In genomic region chr2:37984589-37984988, GRCh38 we compare ENCODE assay signal across 12 cellular contexts. TPM values are rescaled to one million over a fixed set of nuclear protein-coding genes. Genes with fewer than 3 reads are reported as not detected.
A peak's percentile ranks its signal among the peaks of the same experiment; 100 is the strongest.
DNase-seq lines count a peak whose midpoint lies in the region; ATAC-seq and TF ChIP-seq lines count a peak whose summit lies in the region.
"Had no signal": no experiment of that assay in that cellular context is flagged by ENCODE, and none has a peak within 500 bp of the region (broad histone marks: within the 10 kb centered on the region; RNA-seq: fewer than 3 reads in every experiment).

No MANE protein-coding gene starts in this region.

- H3K4me1 Mint-ChIP-seq in type B pancreatic cell (ENCODE audit: unreplicated experiment), result peaks cover 6% of the 10 kb centered on the region

- no peak overlapping the region for H3K4me3 Mint-ChIP-seq in type B pancreatic cell

- H3K27ac ChIP-seq in cardiac muscle cell (no peak overlapping the region), right atrium auricular region (no peak overlapping the region), PC-9 (no peak overlapping the region)
- H3K27ac ChIP-seq: BLaER1, gastrocnemius medialis had no signal

- H3K9me3 ChIP-seq in cardiac muscle cell (ENCODE audit: low read depth) (no peaks in the 10 kb centered on the region), right atrium auricular region (no peaks in the 10 kb centered on the region), PC-9 (ENCODE audit: insufficient read depth, low read depth) (no peaks in the 10 kb centered on the region)
- H3K9me3 ChIP-seq: gastrocnemius medialis had no signal

- no peak overlapping the region for H3K27ac Mint-ChIP-seq in type B pancreatic cell

- H3K4me3 ChIP-seq in cardiac muscle cell (no peak overlapping the region), right atrium auricular region (no peak overlapping the region), PC-9 (no peak overlapping the region)
- H3K4me3 ChIP-seq: BLaER1, gastrocnemius medialis, MG63 had no signal

- H3K9me2 ChIP-seq in PC-9 (ENCODE audit: insufficient read depth), result no peaks in the 10 kb centered on the region

- POLR2A ChIA-PET in PC-9 (lab: Charles Lee; ENCODE audit: unreplicated experiment), result no interaction called here

- TF ChIP-seq CTCF in cardiac muscle cell (IDR thresholded peaks at IDR 0.05; ENCODE audit: low read depth, low read length) (peak; percentile 39), right atrium auricular region (IDR thresholded peaks at IDR 0.05) (peak in 1 of 2 donors; percentile 33), PC-9 (conservative IDR thresholded peaks at IDR 0.05) (peak; percentile 69), type B pancreatic cell (conservative IDR thresholded peaks at IDR 0.05) (peak; percentile 51), GM10266 (IDR thresholded peaks at IDR 0.05; ENCODE audit: control insufficient read depth, insufficient read depth, low read depth, missing control alignments) (no peak)

- no peak overlapping the region for H2AFZ ChIP-seq in PC-9

- intact Hi-C loops in PC-9 (cut with micrococcal nuclease; ENCODE audit: unreplicated experiment), result loop anchor here (1.0 to 5.0 kb wide), 3 partner anchors 92 to 758 kb away; partner anchors contain the start of gene CYP1B1

- no TSS peak for BruUV-seq in PC-9 (replicated peaks; lab: Mats Ljungman, UMichigan)

- peaks cover 9% of the 10 kb centered on the region for H3K36me3 Mint-ChIP-seq in type B pancreatic cell

- H4K20me1 ChIP-seq in PC-9 (ENCODE audit: insufficient read depth), result no peaks in the 10 kb centered on the region
- H4K20me1 ChIP-seq: BLaER1 had no signal

- H3K27me3 ChIP-seq in cardiac muscle cell (no peaks in the 10 kb centered on the region), right atrium auricular region (no peaks in the 10 kb centered on the region), PC-9 (ENCODE audit: insufficient read depth, low read depth) (no peaks in the 10 kb centered on the region)
- H3K27me3 ChIP-seq: BLaER1, gastrocnemius medialis had no signal

- no peaks in the 10 kb centered on the region for H3K36me3 ChIP-seq in cardiac muscle cell
- H3K36me3 ChIP-seq in right atrium auricular region, result no peaks in the 10 kb centered on the region
- no peaks in the 10 kb centered on the region for H3K36me3 ChIP-seq in PC-9 (ENCODE audit: low read depth)
- H3K36me3 ChIP-seq: BLaER1, gastrocnemius medialis, MG63 had no signal

- peaks cover 7% of the 10 kb centered on the region for H3K4me1 ChIP-seq in cardiac muscle cell (ENCODE audit: low read depth)
- H3K4me1 ChIP-seq in right atrium auricular region, result no peaks in the 10 kb centered on the region
- peaks cover 12% of the 10 kb centered on the region for H3K4me1 ChIP-seq in PC-9 (replicated peaks; ENCODE audit: insufficient read depth)
- H3K4me1 ChIP-seq: BLaER1 had no signal

- no peak overlapping the region for H3K4me2 ChIP-seq in PC-9
- H3K4me2 ChIP-seq: BLaER1 had no signal

- no peaks in the 10 kb centered on the region for H3K27me3 Mint-ChIP-seq in type B pancreatic cell

- H3K9me3 Mint-ChIP-seq in type B pancreatic cell, result peaks cover 6% of the 10 kb centered on the region

- no peaks in the 10 kb centered on the region for H3K79me2 ChIP-seq in PC-9 (ENCODE audit: low read depth)

- ATAC-seq in HG02938 (IDR thresholded peaks at IDR 0.05; ENCODE audit: unreplicated experiment), result no peak
- ATAC-seq: gastrocnemius medialis had no signal

- H3F3A ChIP-seq in PC-9 (ENCODE audit: insufficient read depth, low read depth), result no peaks in the 10 kb centered on the region

- DNase-seq in cardiac muscle cell (ENCODE audit: low read depth in 1 of 2, low spot score in 1 of 2) (peak in 1 of 2 donors; percentile 57), right atrium auricular region (ENCODE audit: low spot score) (no peak), PC-9 (peak in 1 of 2 experiments; percentile 44), fibroblast of gingiva (ENCODE audit: low read depth) (peak; percentile 30), type B pancreatic cell (ENCODE audit: extremely low spot score, unreplicated experiment) (no peak), GM10266 (ENCODE audit: extremely low spot score) (no peak), Ammon's horn (ENCODE audit: low spot score) (no peak)
- DNase-seq: aorta, gastrocnemius medialis, MG63 had no signal

- CTCF ChIA-PET in PC-9 (lab: Charles Lee), result interaction anchor here (0.7 kb wide), 2 partner anchors 92 to 367 kb away, joined by 4 to 5 read pairs; partner anchors contain the start of gene CYP1B1

RNA-seq across cellular contexts. Expression of gene RMDN2, which starts 59.5 kb away (rescaled TPM):
- total RNA-seq in cardiac muscle cell, result 3.0 and 4.2 TPM in 2 replicates
- 2.3 and 3.6 TPM in 2 replicates for polyA plus RNA-seq in cardiac muscle cell
- 1 to 10 TPM; 5.0 to 6.2 TPM for total RNA-seq in right atrium auricular region
- 4.0 and 5.3 TPM in 2 replicates for total RNA-seq in PC-9 (2021)
- total RNA-seq in type B pancreatic cell (ENCODE audit: low replicate concordance), result 5.4 and 7.0 TPM in 2 replicates
